Comparison of ENCODE assay signal across 9 cellular contexts in the genomic region with DNA sequence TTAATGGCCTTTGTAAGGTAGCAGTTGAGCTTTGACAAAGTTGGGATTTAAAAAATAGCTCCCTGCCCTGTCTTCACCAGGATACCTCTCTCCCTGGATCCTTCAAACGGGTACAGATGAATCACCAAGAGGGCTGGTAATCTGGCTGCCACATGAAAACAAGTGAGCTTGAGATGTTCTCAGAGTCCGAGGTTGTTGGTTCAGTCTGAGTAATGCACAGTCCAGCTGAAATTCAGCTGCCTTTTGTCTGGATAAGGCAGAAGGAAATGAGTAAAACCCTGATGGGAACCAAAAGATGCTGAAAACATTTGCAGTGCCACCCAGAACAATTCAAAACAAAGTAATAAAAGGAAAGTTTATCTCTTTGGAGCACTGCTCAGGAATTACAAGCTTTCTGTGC.
DNase-seq lines count a peak whose midpoint lies in the region; ATAC-seq and TF ChIP-seq lines count a peak whose summit lies in the region.
"Had no signal": no experiment of that assay in that cellular context is flagged by ENCODE, and none has a peak within 500 bp of the region (broad histone marks: within the 10 kb centered on the region; RNA-seq: fewer than 3 reads in every experiment).

No MANE protein-coding gene starts in this region.

- H3K4me3 ChIP-seq in astrocyte of the cerebellum (ENCODE audit: low read depth, low read length) (no peak overlapping the region), H7 (ENCODE audit: insufficient read depth, low read depth, low read length) (no peak overlapping the region)

- DNase-seq in HCEC 1CT: peak; percentile 97
- peak; percentile 69 for DNase-seq in astrocyte of the cerebellum (ENCODE audit: low read depth)
- DNase-seq in iris pigment epithelial cell (ENCODE audit: low read depth): peak; percentile 98
- DNase-seq in stromal cell of bone marrow (ENCODE audit: low read depth): peak; percentile 94
- no peak for DNase-seq in GM19240 (ENCODE audit: insufficient read length, low spot score)
- no peak for DNase-seq in H7
- DNase-seq in NCI-H1417 treated with DMSO at 0.1 percent for 48 hours (lab: John Stamatoyannopoulos, UW): no peak
- DNase-seq: activated naive CD4-positive, alpha-beta T cell treated with anti-CD3 and anti-CD28 coated beads, Interleukin-2, amount 50 U/mL, for 16 hours had no signal

- no peak for TF ChIP-seq CTCF in astrocyte of the cerebellum (IDR thresholded peaks at IDR 0.05; ENCODE audit: low read depth, low read length, missing control alignments)

- no peaks in the 10 kb centered on the region for H3K36me3 ChIP-seq in H7 (replicated peaks; ENCODE audit: control insufficient read depth, insufficient read depth, low read length)

- in situ Hi-C loops in astrocyte of the cerebellum (cut with HindIII; ENCODE audit: low sequenced_read_pairs): no loop called here

- no peaks in the 10 kb centered on the region for H3K27me3 ChIP-seq in H7 (ENCODE audit: control insufficient read depth, insufficient read depth, low read length)

- no peak for ATAC-seq in GM18861 (IDR thresholded peaks at IDR 0.05; ENCODE audit: unreplicated experiment)

Comparison
In these comparisons a context has a peak if more than half of its experiments do, and no peak if none do; other contexts are left out.
1. DNase-seq: peak in HCEC 1CT (single experiment), astrocyte of the cerebellum (single experiment), iris pigment epithelial cell (single experiment) and stromal cell of bone marrow (single experiment); none in GM19240 (single experiment), H7 (single experiment) and NCI-H1417 treated with DMSO at 0.1 percent for 48 hours (single experiment).